15 cellular contexts compared by ENCODE assay signal in genomic region chr18:42758851-42759250, GRCh38.
DNase-seq lines count a peak whose midpoint lies in the region; ATAC-seq and TF ChIP-seq lines count a peak whose summit lies in the region.
"Had no signal": no experiment of that assay in that cellular context is flagged by ENCODE, and none has a peak within 500 bp of the region (broad histone marks: within the 10 kb centered on the region; RNA-seq: fewer than 3 reads in every experiment).

No MANE protein-coding gene starts in this region.

- H4K20me1 ChIP-seq in GM23338 (replicated peaks; ENCODE audit: insufficient read depth), result no peaks in the 10 kb centered on the region
- H4K20me1 ChIP-seq in fibroblast of lung (ENCODE audit: control insufficient read depth, extremely low read depth, insufficient read depth, low read length), result no peaks in the 10 kb centered on the region
- H4K20me1 ChIP-seq: BLaER1 treated with 17β-estradiol and CSF1 and Interleukin-3, amounts not matched to agents 10 nM and 100 nM had no signal

- H3K9me3 ChIP-seq in fibroblast of lung (ENCODE audit: control insufficient read depth, insufficient read depth, low read depth, low read length) (no peaks in the 10 kb centered on the region), right atrium auricular region (no peaks in the 10 kb centered on the region)
- H3K9me3 ChIP-seq: BLaER1 treated with 17β-estradiol and CSF1 and Interleukin-3, amounts not matched to agents 10 nM and 100 nM had no signal

- no peaks in the 10 kb centered on the region for H3K9me3 Mint-ChIP-seq in GM23338

- H3K4me3 Mint-ChIP-seq in GM23338, result no peak overlapping the region
- H3K4me3 Mint-ChIP-seq: CD4-positive, alpha-beta T cell; IgD-negative memory B cell had no signal

- H2AFZ ChIP-seq in GM23338 (peak overlapping the region; percentile 92), fibroblast of lung (ENCODE audit: low read length) (no peak overlapping the region)

- H3K27me3 ChIP-seq in GM23338 (ENCODE audit: insufficient read depth) (no peaks in the 10 kb centered on the region), fibroblast of lung (ENCODE audit: control insufficient read depth, insufficient read depth, low read length) (no peaks in the 10 kb centered on the region), right atrium auricular region (no peaks in the 10 kb centered on the region)
- H3K27me3 ChIP-seq: BLaER1 treated with 17β-estradiol and CSF1 and Interleukin-3, amounts not matched to agents 10 nM and 100 nM had no signal

- H3K27ac ChIP-seq in GM23338 (ENCODE audit: low read depth), result no peak overlapping the region
- no peak overlapping the region for H3K27ac ChIP-seq in fibroblast of lung (ENCODE audit: insufficient read depth, low read length)
- no peak overlapping the region for H3K27ac ChIP-seq in right atrium auricular region
- H3K27ac ChIP-seq: BLaER1 treated with 17β-estradiol and CSF1 and Interleukin-3, amounts not matched to agents 10 nM and 100 nM had no signal

- ATAC-seq in GM23338, result no peak
- ATAC-seq in GM19467 (IDR thresholded peaks at IDR 0.05; ENCODE audit: unreplicated experiment), result no peak
- ATAC-seq: GM12878 had no signal

- no peak for DNase-seq in GM23338 (ENCODE audit: low spot score)
- DNase-seq in RKO (ENCODE audit: low spot score), result peak; percentile 1
- DNase-seq in fibroblast of lung (ENCODE audit: low read depth in 2 of 2), result peak; percentile 1 to 50
- DNase-seq in left kidney (ENCODE audit: low read depth, low spot score), result peak; percentile 9
- DNase-seq in NCI-H2029 treated with DMSO at 0.1 percent for 48 hours (lab: John Stamatoyannopoulos, UW), result no peak
- no peak for DNase-seq in COLO829 (ENCODE audit: low spot score)
- no peak for DNase-seq in right atrium auricular region (ENCODE audit: low spot score)
- DNase-seq: 8988T; ACHN; CD4-positive, alpha-beta T cell; DMS79 had no signal

- no peak overlapping the region for H3K9ac ChIP-seq in fibroblast of lung (ENCODE audit: insufficient read depth, low read length)
- H3K9ac ChIP-seq: BLaER1 treated with 17β-estradiol and CSF1 and Interleukin-3, amounts not matched to agents 10 nM and 100 nM had no signal

- H3K79me2 ChIP-seq in GM23338 (replicated peaks; ENCODE audit: insufficient read depth), result no peaks in the 10 kb centered on the region
- no peaks in the 10 kb centered on the region for H3K79me2 ChIP-seq in fibroblast of lung (ENCODE audit: control insufficient read depth, insufficient read depth, low read length)

- no peaks in the 10 kb centered on the region for H3K36me3 Mint-ChIP-seq in GM23338 (ENCODE audit: low read depth)
- H3K36me3 Mint-ChIP-seq: IgD-negative memory B cell had no signal

- peaks cover 9% of the 10 kb centered on the region for H3K9me2 ChIP-seq in GM23338 (ENCODE audit: insufficient read depth)

- no peaks in the 10 kb centered on the region for H3K4me1 Mint-ChIP-seq in GM23338

- no peak overlapping the region for H3K4me3 ChIP-seq in GM23338
- no peak overlapping the region for H3K4me3 ChIP-seq in fibroblast of lung (replicated peaks in 1 of 4; ENCODE audit: control extremely low read depth in 1 of 4, insufficient read depth in 1 of 4, low read depth in 3 of 4, low read length in 4 of 4)
- H3K4me3 ChIP-seq in right atrium auricular region, result no peak overlapping the region
- H3K4me3 ChIP-seq: BLaER1 treated with 17β-estradiol and CSF1 and Interleukin-3, amounts not matched to agents 10 nM and 100 nM; GM12878 had no signal

- TF ChIP-seq CTCF in GM23338 (conservative IDR thresholded peaks at IDR 0.05; ENCODE audit: low read depth in 2 of 2) (no peak), fibroblast of lung (conservative IDR thresholded peaks at IDR 0.05 in 1 of 2, IDR thresholded peaks at IDR 0.05 in 1 of 2; ENCODE audit: low read depth in 1 of 2, low read length in 2 of 2) (no peak), right atrium auricular region (IDR thresholded peaks at IDR 0.05) (no peak)

- no peaks in the 10 kb centered on the region for H3K36me3 ChIP-seq in GM23338 (ENCODE audit: insufficient read depth)
- H3K36me3 ChIP-seq in fibroblast of lung (ENCODE audit: control insufficient read depth, insufficient read depth, low read length), result no peaks in the 10 kb centered on the region
- H3K36me3 ChIP-seq in right atrium auricular region, result no peaks in the 10 kb centered on the region
- H3K36me3 ChIP-seq: BLaER1 treated with 17β-estradiol and CSF1 and Interleukin-3, amounts not matched to agents 10 nM and 100 nM had no signal

- H3K4me1 ChIP-seq in GM23338 (ENCODE audit: insufficient read depth), result no peaks in the 10 kb centered on the region
- H3K4me1 ChIP-seq in fibroblast of lung (ENCODE audit: control insufficient read depth, extremely low read depth, insufficient read depth, low read length), result no peaks in the 10 kb centered on the region
- H3K4me1 ChIP-seq in right atrium auricular region, result no peaks in the 10 kb centered on the region
- H3K4me1 ChIP-seq: BLaER1 treated with 17β-estradiol and CSF1 and Interleukin-3, amounts not matched to agents 10 nM and 100 nM had no signal

- H3K27ac Mint-ChIP-seq in GM23338, result no peak overlapping the region
- H3K27ac Mint-ChIP-seq: CD4-positive, alpha-beta T cell; IgD-negative memory B cell had no signal

- no peaks in the 10 kb centered on the region for H3F3A ChIP-seq in GM23338 (replicated peaks; ENCODE audit: low read depth)

- H3K4me2 ChIP-seq in GM23338 (no peak overlapping the region), fibroblast of lung (ENCODE audit: extremely low read depth, insufficient read depth, low read length) (no peak overlapping the region)
- H3K4me2 ChIP-seq: BLaER1 treated with 17β-estradiol and CSF1 and Interleukin-3, amounts not matched to agents 10 nM and 100 nM had no signal

- no peaks in the 10 kb centered on the region for H3K27me3 Mint-ChIP-seq in GM23338 (ENCODE audit: insufficient read depth, low read depth, poor library complexity)
- H3K27me3 Mint-ChIP-seq: CD4-positive, alpha-beta T cell; IgD-negative memory B cell had no signal

TF ChIP-seq in GM23338, 12 proteins besides CTCF, POLR2A, EP300 and RAD21:
- TF ChIP-seq EZH2 (IDR thresholded peaks at IDR 0.05; ENCODE audit: low read depth, unreplicated experiment) (no peak), ZNF331 (CRISPR knock-in tag; IDR thresholded peaks at IDR 0.05; ENCODE audit: low read depth) (no peak), ETS1 (IDR thresholded peaks at IDR 0.05) (no peak)

Comparison
In these comparisons a context has a peak if more than half of its experiments do, and no peak if none do; other contexts are left out.
1. DNase-seq: peak in RKO (single experiment), fibroblast of lung (2 of 2) and left kidney (single experiment); none in GM23338 (single experiment), NCI-H2029 treated with DMSO at 0.1 percent for 48 hours (single experiment), COLO829 (single experiment) and right atrium auricular region (single experiment).